Comparison of ENCODE assay signal across 21 cellular contexts in the genomic region with DNA sequence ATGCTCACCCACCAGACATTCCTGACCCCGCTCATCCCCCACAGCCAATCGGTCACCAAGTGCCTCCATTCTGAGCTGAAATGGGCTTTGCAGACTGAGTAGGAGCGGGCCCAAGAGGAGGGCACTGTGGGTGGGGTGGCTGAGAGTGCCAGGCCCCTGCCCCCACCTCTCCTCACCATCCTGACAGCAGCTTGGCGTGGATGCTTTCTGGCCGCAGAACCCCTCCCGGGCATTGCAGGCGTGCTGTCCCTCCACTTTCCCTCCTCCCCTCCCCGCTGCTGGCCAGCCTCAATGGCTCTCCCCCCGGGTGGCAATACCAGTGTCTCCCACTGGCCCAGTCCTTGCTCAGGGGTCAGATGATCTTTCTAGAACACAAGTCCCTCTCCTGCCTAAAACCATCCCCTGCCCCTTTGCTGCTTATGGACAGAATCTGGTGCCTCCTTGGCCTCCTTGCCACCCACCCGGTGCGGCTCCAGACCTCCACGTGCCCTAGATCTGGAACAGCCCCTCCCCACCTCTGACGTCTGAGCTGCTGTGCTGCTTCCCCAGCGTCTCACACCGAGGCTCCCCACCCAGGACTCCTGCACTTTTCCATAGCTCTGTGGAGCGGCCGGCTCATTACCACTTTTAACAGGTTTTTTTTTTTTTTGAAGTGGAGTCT. TPM values are rescaled to one million over a fixed set of nuclear protein-coding genes. Genes with fewer than 3 reads are reported as not detected.
A peak's percentile ranks its signal among the peaks of the same experiment; 100 is the strongest.
DNase-seq lines count a peak whose midpoint lies in the region; ATAC-seq and TF ChIP-seq lines count a peak whose summit lies in the region.
"Had no signal": no experiment of that assay in that cellular context is flagged by ENCODE, and none has a peak within 500 bp of the region (broad histone marks: within the 10 kb centered on the region; RNA-seq: fewer than 3 reads in every experiment).

No MANE protein-coding gene starts in this region.

- DNase-seq in cardiac septum (ENCODE audit: low spot score) (peak; percentile 62), Right ventricle myocardium superior (no peak), WTC11 (ENCODE audit: low spot score) (peak; percentile 10), left lobe of liver (ENCODE audit: low spot score) (peak; percentile 24), DMS53 (lab: John Stamatoyannopoulos, UW) (no peak)
- no peak for DNase-seq in stimulated activated effector memory CD8-positive, alpha-beta T cell treated with anti-CD3 and anti-CD28 coated beads, Interleukin-12 subunit alpha, Interleukin-12 subunit beta, amount 100 ng/mL, for 72 hours (ENCODE audit: low spot score in 2 of 2)
- no peak for DNase-seq in effector memory CD8-positive, alpha-beta T cell
- DNase-seq: ACHN; BE2C; CD8-positive, alpha-beta T cell; DND-41; GF-D8; GOT3; HFFc6; MG63; NCI-H1105; NCI-H187 treated with DMSO at 0.1 percent for 48 hours; NCI-H446 treated with DMSO at 0.1 percent for 48 hours; NCI-H82; SHP77 had no signal

- no peak for TF ChIP-seq CTCF in WTC11 (IDR thresholded peaks at IDR 0.05)

- H3K27ac Mint-ChIP-seq in WTC11, result no peak overlapping the region
- peak overlapping the region; percentile 29 for H3K27ac Mint-ChIP-seq in stimulated activated effector memory CD8-positive, alpha-beta T cell treated with anti-CD3 and anti-CD28 coated beads, Interleukin-12 subunit alpha, Interleukin-12 subunit beta, amount 100 ng/mL, for 72 hours
- H3K27ac Mint-ChIP-seq in effector memory CD8-positive, alpha-beta T cell, result no peak overlapping the region
- H3K27ac Mint-ChIP-seq: CD8-positive, alpha-beta T cell; HFFc6 had no signal

- no peak overlapping the region for H3K4me3 Mint-ChIP-seq in WTC11
- no peak overlapping the region for H3K4me3 Mint-ChIP-seq in stimulated activated effector memory CD8-positive, alpha-beta T cell treated with anti-CD3 and anti-CD28 coated beads, Interleukin-12 subunit alpha, Interleukin-12 subunit beta, amount 100 ng/mL, for 72 hours
- no peak overlapping the region for H3K4me3 Mint-ChIP-seq in effector memory CD8-positive, alpha-beta T cell
- H3K4me3 Mint-ChIP-seq: CD8-positive, alpha-beta T cell; HFFc6 had no signal

- H3K4me1 Mint-ChIP-seq in WTC11, result 0 out of 2 replicates have a peak, but pooled peaks cover under 1% of the 10 kb centered on the region
- peaks cover 39% of the 10 kb centered on the region for H3K4me1 Mint-ChIP-seq in stimulated activated effector memory CD8-positive, alpha-beta T cell treated with anti-CD3 and anti-CD28 coated beads, Interleukin-12 subunit alpha, Interleukin-12 subunit beta, amount 100 ng/mL, for 72 hours
- H3K4me1 Mint-ChIP-seq in effector memory CD8-positive, alpha-beta T cell (ENCODE audit: low read depth in 2 of 2), result peaks cover 5 to 29% of the 10 kb centered on the region in 2 donors

- H3K36me3 Mint-ChIP-seq in WTC11, result no peaks in the 10 kb centered on the region
- H3K36me3 Mint-ChIP-seq in stimulated activated effector memory CD8-positive, alpha-beta T cell treated with anti-CD3 and anti-CD28 coated beads, Interleukin-12 subunit alpha, Interleukin-12 subunit beta, amount 100 ng/mL, for 72 hours, result no peaks in the 10 kb centered on the region
- peaks cover 5% of the 10 kb centered on the region for H3K36me3 Mint-ChIP-seq in effector memory CD8-positive, alpha-beta T cell (ENCODE audit: insufficient read depth)
- H3K36me3 Mint-ChIP-seq: CD8-positive, alpha-beta T cell had no signal

- no peaks in the 10 kb centered on the region for H3K9me3 Mint-ChIP-seq in WTC11
- no peaks in the 10 kb centered on the region for H3K9me3 Mint-ChIP-seq in stimulated activated effector memory CD8-positive, alpha-beta T cell treated with anti-CD3 and anti-CD28 coated beads, Interleukin-12 subunit alpha, Interleukin-12 subunit beta, amount 100 ng/mL, for 72 hours
- no peaks in the 10 kb centered on the region for H3K9me3 Mint-ChIP-seq in effector memory CD8-positive, alpha-beta T cell
- H3K9me3 Mint-ChIP-seq: CD8-positive, alpha-beta T cell had no signal

- H3K27me3 Mint-ChIP-seq in WTC11 (ENCODE audit: low read depth), result peaks cover 16% of the 10 kb centered on the region
- H3K27me3 Mint-ChIP-seq in effector memory CD8-positive, alpha-beta T cell, result peaks cover 10 to 17% of the 10 kb centered on the region in 2 donors

- CTCF ChIA-PET in WTC11 (lab: Charles Lee), result interaction anchor here (1.0 to 4.1 kb wide), 2 partner anchors 24 to 37 kb away, joined by 3 to 30 read pairs; no protein-coding TSS in a partner anchor

- ATAC-seq in Right ventricle myocardium superior (ENCODE audit: poor library complexity) (no peak), WTC11 (no peak), left lobe of liver (no peak), HG03097 (IDR thresholded peaks at IDR 0.05; ENCODE audit: low FRiP score, unreplicated experiment) (no peak)
- no peak for ATAC-seq in stimulated activated effector memory CD8-positive, alpha-beta T cell treated with anti-CD3 and anti-CD28 coated beads, Interleukin-12 subunit alpha, Interleukin-12 subunit beta, amount 100 ng/mL, for 72 hours
- no peak for ATAC-seq in effector memory CD8-positive, alpha-beta T cell (replicated peaks)
- ATAC-seq: CD8-positive, alpha-beta T cell had no signal

- POLR2A ChIA-PET in WTC11 (lab: Charles Lee), result no interaction called here

- intact Hi-C loops in cardiac septum (cut with DNase I), result no loop called here
- intact Hi-C loops in Right ventricle myocardium superior (cut with DNase I), result no loop called here

TF ChIP-seq in WTC11, 78 proteins besides CTCF, POLR2A, EP300 and RAD21:
- no peak for TF ChIP-seq TCF7 (CRISPR knock-in tag; IDR thresholded peaks at IDR 0.05; ENCODE audit: low read depth)
- TF ChIP-seq, protein P1, sequence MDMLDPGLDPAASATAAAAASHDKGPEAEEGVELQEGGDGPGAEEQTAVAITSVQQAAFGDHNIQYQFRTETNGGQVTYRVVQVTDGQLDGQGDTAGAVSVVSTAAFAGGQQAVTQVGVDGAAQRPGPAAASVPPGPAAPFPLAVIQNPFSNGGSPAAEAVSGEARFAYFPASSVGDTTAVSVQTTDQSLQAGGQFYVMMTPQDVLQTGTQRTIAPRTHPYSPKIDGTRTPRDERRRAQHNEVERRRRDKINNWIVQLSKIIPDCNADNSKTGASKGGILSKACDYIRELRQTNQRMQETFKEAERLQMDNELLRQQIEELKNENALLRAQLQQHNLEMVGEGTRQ (CRISPR knock-in tag; IDR thresholded peaks at IDR 0.05), result no peak
- no peak for TF ChIP-seq ESRRA (CRISPR knock-in tag; IDR thresholded peaks at IDR 0.05; ENCODE audit: borderline replicate concordance)
- TF ChIP-seq SP1 (CRISPR knock-in tag; conservative IDR thresholded peaks at IDR 0.05), result no peak
- no peak for TF ChIP-seq FOXJ3 (CRISPR knock-in tag; IDR thresholded peaks at IDR 0.05; ENCODE audit: borderline replicate concordance)
- TF ChIP-seq, protein P2, sequence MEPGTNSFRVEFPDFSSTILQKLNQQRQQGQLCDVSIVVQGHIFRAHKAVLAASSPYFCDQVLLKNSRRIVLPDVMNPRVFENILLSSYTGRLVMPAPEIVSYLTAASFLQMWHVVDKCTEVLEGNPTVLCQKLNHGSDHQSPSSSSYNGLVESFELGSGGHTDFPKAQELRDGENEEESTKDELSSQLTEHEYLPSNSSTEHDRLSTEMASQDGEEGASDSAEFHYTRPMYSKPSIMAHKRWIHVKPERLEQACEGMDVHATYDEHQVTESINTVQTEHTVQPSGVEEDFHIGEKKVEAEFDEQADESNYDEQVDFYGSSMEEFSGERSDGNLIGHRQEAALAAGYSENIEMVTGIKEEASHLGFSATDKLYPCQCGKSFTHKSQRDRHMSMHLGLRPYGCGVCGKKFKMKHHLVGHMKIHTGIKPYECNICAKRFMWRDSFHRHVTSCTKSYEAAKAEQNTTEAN (CRISPR knock-in tag; IDR thresholded peaks at IDR 0.05), result no peak
- no peak for TF ChIP-seq NFYB (CRISPR knock-in tag; conservative IDR thresholded peaks at IDR 0.05; ENCODE audit: low read depth)
- TF ChIP-seq EMX1 (CRISPR knock-in tag; IDR thresholded peaks at IDR 0.05), result no peak
- no peak for TF ChIP-seq ZNF423 (CRISPR knock-in tag; IDR thresholded peaks at IDR 0.05)
- TF ChIP-seq, protein P3, sequence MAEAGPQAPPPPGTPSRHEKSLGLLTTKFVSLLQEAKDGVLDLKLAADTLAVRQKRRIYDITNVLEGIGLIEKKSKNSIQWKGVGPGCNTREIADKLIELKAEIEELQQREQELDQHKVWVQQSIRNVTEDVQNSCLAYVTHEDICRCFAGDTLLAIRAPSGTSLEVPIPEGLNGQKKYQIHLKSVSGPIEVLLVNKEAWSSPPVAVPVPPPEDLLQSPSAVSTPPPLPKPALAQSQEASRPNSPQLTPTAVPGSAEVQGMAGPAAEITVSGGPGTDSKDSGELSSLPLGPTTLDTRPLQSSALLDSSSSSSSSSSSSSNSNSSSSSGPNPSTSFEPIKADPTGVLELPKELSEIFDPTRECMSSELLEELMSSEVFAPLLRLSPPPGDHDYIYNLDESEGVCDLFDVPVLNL (CRISPR knock-in tag; IDR thresholded peaks at IDR 0.05; ENCODE audit: borderline replicate concordance, low read depth), result no peak
- no peak for TF ChIP-seq NR2C2 (CRISPR knock-in tag; IDR thresholded peaks at IDR 0.05)
- TF ChIP-seq, protein P4, sequence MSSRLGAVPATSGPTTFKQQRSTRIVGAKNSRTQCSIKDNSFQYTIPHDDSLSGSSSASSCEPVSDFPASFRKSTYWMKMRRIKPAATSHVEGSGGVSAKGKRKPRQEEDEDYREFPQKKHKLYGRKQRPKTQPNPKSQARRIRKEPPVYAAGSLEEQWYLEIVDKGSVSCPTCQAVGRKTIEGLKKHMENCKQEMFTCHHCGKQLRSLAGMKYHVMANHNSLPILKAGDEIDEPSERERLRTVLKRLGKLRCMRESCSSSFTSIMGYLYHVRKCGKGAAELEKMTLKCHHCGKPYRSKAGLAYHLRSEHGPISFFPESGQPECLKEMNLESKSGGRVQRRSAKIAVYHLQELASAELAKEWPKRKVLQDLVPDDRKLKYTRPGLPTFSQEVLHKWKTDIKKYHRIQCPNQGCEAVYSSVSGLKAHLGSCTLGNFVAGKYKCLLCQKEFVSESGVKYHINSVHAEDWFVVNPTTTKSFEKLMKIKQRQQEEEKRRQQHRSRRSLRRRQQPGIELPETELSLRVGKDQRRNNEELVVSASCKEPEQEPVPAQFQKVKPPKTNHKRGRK (CRISPR knock-in tag; IDR thresholded peaks at IDR 0.05; ENCODE audit: borderline replicate concordance), result no peak

RNA-seq across cellular contexts. Expression of a gene that starts 6.1 kb away (rescaled TPM):
- total RNA-seq in cardiac septum (5.8 TPM), Right ventricle myocardium superior (5.6 TPM), WTC11 (2021) (11.0 to 12.7 TPM (median 12.4 TPM) in 3 replicates), left lobe of liver (7.7 TPM)
- total RNA-seq: HFFc6 had no signal

RNA-seq across cellular contexts. Expression of a gene that starts 52.0 kb away (rescaled TPM):
- total RNA-seq in cardiac septum, result not detected
- not detected for total RNA-seq in Right ventricle myocardium superior
- 0.39 TPM in 1 of 3 replicates, not detected in the others for total RNA-seq in WTC11 (2021)
- total RNA-seq in left lobe of liver, result 0.93 TPM
- total RNA-seq: CD8-positive, alpha-beta T cell; HFFc6 had no signal

Comparison
In these comparisons a context has a peak if more than half of its experiments do, and no peak if none do; other contexts are left out.
1. DNase-seq: peak in cardiac septum (single experiment), WTC11 (single experiment) and left lobe of liver (single experiment); none in Right ventricle myocardium superior (single experiment), stimulated activated effector memory CD8-positive, alpha-beta T cell treated with anti-CD3 and anti-CD28 coated beads, Interleukin-12 subunit alpha, Interleukin-12 subunit beta, amount 100 ng/mL, for 72 hours (0 of 2), DMS53 (single experiment) and effector memory CD8-positive, alpha-beta T cell (0 of 3).